17 cellular contexts compared by ENCODE assay signal in genomic region chr1:222769181-222769580, GRCh38. TPM values are rescaled to one million over a fixed set of nuclear protein-coding genes. Genes with fewer than 3 reads are reported as not detected.
DNase-seq lines count a peak whose midpoint lies in the region; ATAC-seq, FAIRE-seq and TF ChIP-seq lines count a peak whose summit lies in the region.
"Had no signal": no experiment of that assay in that cellular context is flagged by ENCODE, and none has a peak within 500 bp of the region (broad histone marks: within the 10 kb centered on the region; RNA-seq: fewer than 3 reads in every experiment).

No MANE protein-coding gene starts in this region.

- in situ Hi-C loops in K562 (cut with MboI), result no loop called here

- H3K27ac ChIP-seq in MM.1S (ENCODE audit: low read length), result no peak overlapping the region
- H3K27ac ChIP-seq in K562 (ENCODE audit: extremely low read depth, low read depth, low read length), result no peak overlapping the region
- H3K27ac ChIP-seq in temporal lobe (ENCODE audit: low read depth, low read length), result peak overlapping the region; percentile 7
- H3K27ac ChIP-seq: tibial artery had no signal

- H3K27me3 ChIP-seq in MM.1S (replicated peaks; ENCODE audit: insufficient read depth, low read length) (no peaks in the 10 kb centered on the region), K562 (ENCODE audit: control insufficient read depth in 2 of 2, insufficient read depth in 2 of 2, low read length in 2 of 2) (no peaks in the 10 kb centered on the region)
- H3K27me3 ChIP-seq: tibial artery had no signal

- H2AFZ ChIP-seq in MM.1S (ENCODE audit: low read length) (no peak overlapping the region), K562 (ENCODE audit: low read depth, low read length) (no peak overlapping the region)

- H3K27me3 Mint-ChIP-seq in activated T-cell treated with anti-CD3 and anti-CD28 coated beads, Interleukin-2, amount 50 U/mL, for 4 hours (ENCODE audit: low read depth), result peaks cover 15% of the 10 kb centered on the region

- H3K79me2 ChIP-seq in MM.1S (ENCODE audit: low read length) (no peaks in the 10 kb centered on the region), K562 (ENCODE audit: control insufficient read depth, insufficient read depth, low read length) (no peaks in the 10 kb centered on the region)

- no peaks in the 10 kb centered on the region for H3K9me1 ChIP-seq in K562 (ENCODE audit: control insufficient read depth, insufficient read depth, low read length)

- CTCF ChIA-PET in K562 (lab: Yijun Ruan, JAX; ENCODE audit: low intra/inter-chr PET ratio), result no interaction called here

- H3K36me3 Mint-ChIP-seq in activated T-cell treated with anti-CD3 and anti-CD28 coated beads, Interleukin-2, amount 50 U/mL, for 4 hours (ENCODE audit: insufficient read depth), result peaks cover 2% of the 10 kb centered on the region

- WGBS in K562 (ENCODE audit: insufficient coverage, low coverage, missing lambda C conversion rate), result 11% methylated on average over 1 of the region's 1 CpG

- H3K4me3 ChIP-seq in MM.1S (ENCODE audit: low read length) (no peak overlapping the region), K562 (no peak overlapping the region)
- H3K4me3 ChIP-seq: tibial artery had no signal

- peaks cover 12% of the 10 kb centered on the region; the same call in 1 of the 2 replicates for H3F3A ChIP-seq in MM.1S (ENCODE audit: insufficient read depth, low read length)

- H4K20me1 ChIP-seq in MM.1S (ENCODE audit: insufficient read depth, low read length) (no peaks in the 10 kb centered on the region), K562 (replicated peaks; ENCODE audit: control insufficient read depth, insufficient read depth, low read length) (no peaks in the 10 kb centered on the region)

- ATAC-seq in K562, result peak; percentile 36; the same call in 1 of the 3 replicates
- ATAC-seq in activated T-cell treated with anti-CD3 and anti-CD28 coated beads, Interleukin-2, amount 50 U/mL, for 4 hours, result no peak
- ATAC-seq: activated CD8-positive, alpha-beta T cell treated with anti-CD3 and anti-CD28 coated beads, Interleukin-2, amount 10 ng/mL, durations not matched to agents 7 days and 5 days; naive thymus-derived CD8-positive, alpha-beta T cell had no signal

- H3K9me2 ChIP-seq in MM.1S (replicated peaks; ENCODE audit: insufficient read depth, low read length), result no peaks in the 10 kb centered on the region

- no peak overlapping the region for H3K4me2 ChIP-seq in MM.1S (ENCODE audit: low read depth, low read length)
- no peak overlapping the region for H3K4me2 ChIP-seq in K562 (ENCODE audit: insufficient read depth, low read length)

- TF ChIP-seq POLR2A in K562 (conservative IDR thresholded peaks at IDR 0.05), result no peak

- H3K36me3 ChIP-seq in MM.1S (replicated peaks; ENCODE audit: insufficient read depth, low read length) (no peaks in the 10 kb centered on the region), K562 (ENCODE audit: control insufficient read depth, insufficient read depth, low read length) (no peaks in the 10 kb centered on the region)

- H3K4me1 ChIP-seq in MM.1S (ENCODE audit: low read length) (peaks cover 4% of the 10 kb centered on the region), K562 (replicated peaks in 1 of 2; ENCODE audit: control insufficient read depth in 2 of 2, insufficient read depth in 2 of 2, low read length in 2 of 2) (no peaks in the 10 kb centered on the region)
- H3K4me1 ChIP-seq: tibial artery had no signal

- POLR2A ChIA-PET in K562 (lab: Yijun Ruan, JAX), result no interaction called here

- intact Hi-C loops in K562 (cut with micrococcal nuclease), result loop anchor here (2.0 kb wide), 1 partner anchor 304 kb away; no protein-coding TSS in a partner anchor

- no peak for TF ChIP-seq EP300 in K562 (IDR thresholded peaks at IDR 0.05; ENCODE audit: low read length)

- TF ChIP-seq RAD21 in K562 (CRISPR knock-in tag; conservative IDR thresholded peaks at IDR 0.05 in 1 of 2, IDR thresholded peaks at IDR 0.05 in 1 of 2), result peak in 1 of 2 experiments; percentile 43; a peak in 1 of 4 replicates

- FAIRE-seq in K562 (lab: Jason Lieb, UNC), result peak; percentile 15
- FAIRE-seq in urothelium cell line (lab: Jason Lieb, UNC), result no peak
- FAIRE-seq: frontal cortex had no signal

- H3K4me1 Mint-ChIP-seq in activated T-cell treated with anti-CD3 and anti-CD28 coated beads, Interleukin-2, amount 50 U/mL, for 4 hours (ENCODE audit: low read depth), result peaks cover 11% of the 10 kb centered on the region

- DNase-seq in SIG-M5 treated with dmso at 0.1 percent for 504 hours (lab: John Stamatoyannopoulos, UW; ENCODE audit: unreplicated experiment), result peak; percentile 39
- no peak for DNase-seq in SIG-M5 (lab: John Stamatoyannopoulos, UW)
- DNase-seq in MM.1S, result no peak
- peak in 3 of 4 experiments; percentile 32 to 35 (median 33) for DNase-seq in K562 (ENCODE audit: extremely low read depth in 1 of 4, low spot score in 3 of 4)
- no peak for DNase-seq in NCI-H1105 treated with DMSO at 0.1 percent for 48 hours (lab: John Stamatoyannopoulos, UW)
- no peak for DNase-seq in activated T-cell treated with anti-CD3 and anti-CD28 coated beads, Interleukin-2, amount 50 U/mL, for 4 hours
- no peak for DNase-seq in urothelium cell line (ENCODE audit: low spot score)
- DNase-seq: activated CD8-positive, alpha-beta T cell treated with anti-CD3 and anti-CD28 coated beads, Interleukin-2, amount 10 ng/mL, durations not matched to agents 7 days and 5 days; activated naive CD8-positive, alpha-beta T cell treated with anti-CD3 and anti-CD28 coated beads for 36 hours; naive thymus-derived CD8-positive, alpha-beta T cell; NK-92 treated with Interleukin-12 subunit alpha and Interleukin-12 subunit beta, amount 100 ng/mL, for 24 hours; tibial artery had no signal

- BruUV-seq in K562 (replicated peaks; lab: Mats Ljungman, UMichigan), result no TSS peak

- no peak overlapping the region for H3K4me3 Mint-ChIP-seq in activated T-cell treated with anti-CD3 and anti-CD28 coated beads, Interleukin-2, amount 50 U/mL, for 4 hours
- H3K4me3 Mint-ChIP-seq: activated CD8-positive, alpha-beta T cell treated with anti-CD3 and anti-CD28 coated beads, Interleukin-2, amount 10 ng/mL, durations not matched to agents 7 days and 5 days; activated naive CD8-positive, alpha-beta T cell treated with anti-CD3 and anti-CD28 coated beads for 36 hours; dendritic cell treated with granulocyte-macrophage colony-stimulating factor and Interleukin-4, amounts not matched to agents 40 ng/mL and 50 ng/mL, for 4 days; naive thymus-derived CD8-positive, alpha-beta T cell had no signal

- H3K9me3 Mint-ChIP-seq in activated T-cell treated with anti-CD3 and anti-CD28 coated beads, Interleukin-2, amount 50 U/mL, for 4 hours, result peaks cover 14% of the 10 kb centered on the region

- TF ChIP-seq CTCF in MM.1S (IDR thresholded peaks at IDR 0.05; ENCODE audit: low read length) (peak; percentile 39), K562 (IDR thresholded peaks at IDR 0.05 in 2 of 3, conservative IDR thresholded peaks at IDR 0.05 in 1 of 3; ENCODE audit: insufficient read depth in 2 of 3, low read depth in 1 of 3, low read length in 3 of 3) (peak; percentile 37 to 47 (median 38); a peak in 5 of 6 replicates)

- H3K9me3 ChIP-seq in MM.1S (replicated peaks; ENCODE audit: insufficient read depth, low read length) (no peaks in the 10 kb centered on the region), K562 (replicated peaks; ENCODE audit: control insufficient read depth, insufficient read depth, low read depth, low read length) (no peaks in the 10 kb centered on the region)

- H3K9ac ChIP-seq in MM.1S (ENCODE audit: low read length) (no peak overlapping the region), K562 (ENCODE audit: insufficient read depth in 1 of 2, low read depth in 2 of 2, low read length in 2 of 2) (no peak overlapping the region)

RNA-seq across cellular contexts. Expression of gene FAM177B, which starts 32.2 kb away (rescaled TPM):
- not detected in 2 replicates for total RNA-seq in K562 (2011; cell fraction: chromatin; rRNA removed; ENCODE audit: low replicate concordance)
- not detected in 2 replicates for total RNA-seq in K562 (2011; cell fraction: nucleolus; rRNA removed)
- total RNA-seq in K562 (2011; cell fraction: nucleoplasm; rRNA removed), result not detected in 2 replicates
- total RNA-seq in K562 (2014; rRNA removed) (not detected in 2 replicates), K562 (2014; rRNA removed; fragmentation: Illumina TruSeq; extraction: Trizol) (not detected in 2 replicates), K562 (2015; rRNA removed; fragmentation: Illumina TruSeq; extraction: Trizol) (not detected in 2 replicates), K562 (2021) (not detected in 2 replicates), temporal lobe (not detected)
- polyA plus RNA-seq in K562 (2011; rRNA removed) (not detected in 2 replicates), K562 (2014; fragmentation: Illumina TruSeq; extraction: Trizol) (not detected in 2 replicates), K562 (2014; fragmentation: Nextera tagmentation; extraction: Ambion mirVana) (not detected), K562 (2014; rRNA removed) (not detected in 2 replicates)
- polyA plus RNA-seq in K562 (2011; cell fraction: cytosol; rRNA removed), result not detected in 2 replicates
- polyA plus RNA-seq in K562 (2011; cell fraction: nucleus; rRNA removed), result not detected in 2 replicates
- polyA plus RNA-seq in K562 (2012), result not detected in 2 replicates
- polyA minus RNA-seq in K562 (2011; rRNA and poly(A)+ RNA removed), result not detected in 2 replicates
- not detected in 2 replicates for polyA minus RNA-seq in K562 (2011; cell fraction: cytosol; rRNA and poly(A)+ RNA removed)
- not detected in 2 replicates for polyA minus RNA-seq in K562 (2011; cell fraction: nucleus; rRNA and poly(A)+ RNA removed)
- total RNA-seq in activated T-cell treated with anti-CD3 and anti-CD28 coated beads, Interleukin-2, amount 50 U/mL, for 4 hours, result not detected
- total RNA-seq: activated CD8-positive, alpha-beta T cell treated with anti-CD3 and anti-CD28 coated beads, Interleukin-2, amount 10 ng/mL, durations not matched to agents 7 days and 5 days; activated naive CD8-positive, alpha-beta T cell treated with anti-CD3 and anti-CD28 coated beads for 36 hours; Daoy; frontal cortex; T-helper 2 cell treated with Interferon-gamma antibody and Interleukin-4, amounts not matched to agents 100 ng/mL and 5 ng/mL, for 36 hours had no signal
- polyA plus RNA-seq: naive thymus-derived CD8-positive, alpha-beta T cell had no signal

RNA-seq across cellular contexts. Expression of gene DISP1, which starts 45.7 kb away (rescaled TPM):
- total RNA-seq in K562 (2011; cell fraction: chromatin; rRNA removed; ENCODE audit: low replicate concordance), result 0.65 TPM in 1 of 2 replicates, not detected in the other
- total RNA-seq in K562 (2011; cell fraction: nucleolus; rRNA removed), result not detected in 2 replicates
- total RNA-seq in K562 (2011; cell fraction: nucleoplasm; rRNA removed), result 0.29 and 0.76 TPM in 2 replicates
- total RNA-seq in K562 (2014; rRNA removed), result not detected in 2 replicates
- 0.04 TPM in 1 of 2 replicates, not detected in the other for total RNA-seq in K562 (2014; rRNA removed; fragmentation: Illumina TruSeq; extraction: Trizol)
- total RNA-seq in K562 (2015; rRNA removed; fragmentation: Illumina TruSeq; extraction: Trizol), result 0.11 TPM in 2 replicates
- 0.02 and 0.09 TPM in 2 replicates for total RNA-seq in K562 (2021)
- 0.03 TPM in 1 of 2 replicates, not detected in the other for polyA plus RNA-seq in K562 (2011; rRNA removed)
- 0.01 and 0.03 TPM in 2 replicates for polyA plus RNA-seq in K562 (2011; cell fraction: cytosol; rRNA removed)
- polyA plus RNA-seq in K562 (2011; cell fraction: nucleus; rRNA removed), result not detected in 2 replicates
- polyA plus RNA-seq in K562 (2012), result 0.03 and 0.18 TPM in 2 replicates
- polyA plus RNA-seq in K562 (2014; fragmentation: Illumina TruSeq; extraction: Trizol), result 0.04 and 0.06 TPM in 2 replicates
- under 1 TPM; 0.15 to 0.35 TPM for polyA plus RNA-seq in K562 (2014; fragmentation: Nextera tagmentation; extraction: Ambion mirVana)
- 0.03 TPM in 1 of 2 replicates, not detected in the other for polyA plus RNA-seq in K562 (2014; rRNA removed)
- polyA minus RNA-seq in K562 (2011; rRNA and poly(A)+ RNA removed), result 0.27 and 0.46 TPM in 2 replicates
- not detected in 2 replicates for polyA minus RNA-seq in K562 (2011; cell fraction: cytosol; rRNA and poly(A)+ RNA removed)
- under 0.01 and 0.11 TPM in 2 replicates for polyA minus RNA-seq in K562 (2011; cell fraction: nucleus; rRNA and poly(A)+ RNA removed)
- total RNA-seq in temporal lobe, result 7.1 TPM
- total RNA-seq in activated T-cell treated with anti-CD3 and anti-CD28 coated beads, Interleukin-2, amount 50 U/mL, for 4 hours, result 1 to 10 TPM; 1.0 to 1.9 (median 1.1) TPM

RNA-seq across cellular contexts. Expression of gene BROX, which starts 56.8 kb away (rescaled TPM):
- total RNA-seq in K562 (2011; cell fraction: chromatin; rRNA removed; ENCODE audit: low replicate concordance), result 10.8 and 23.6 TPM in 2 replicates
- total RNA-seq in K562 (2011; cell fraction: nucleolus; rRNA removed), result 7.0 and 8.4 TPM in 2 replicates
- 18.0 and 22.1 TPM in 2 replicates for total RNA-seq in K562 (2011; cell fraction: nucleoplasm; rRNA removed)
- 30.8 and 32.2 TPM in 2 replicates for total RNA-seq in K562 (2014; rRNA removed)
- total RNA-seq in K562 (2014; rRNA removed; fragmentation: Illumina TruSeq; extraction: Trizol), result 68.0 and 75.7 TPM in 2 replicates
- 45.0 and 51.3 TPM in 2 replicates for total RNA-seq in K562 (2015; rRNA removed; fragmentation: Illumina TruSeq; extraction: Trizol)
- total RNA-seq in K562 (2021), result 43.8 and 45.1 TPM in 2 replicates
- 6.8 and 9.4 TPM in 2 replicates for polyA plus RNA-seq in K562 (2011; rRNA removed)
- polyA plus RNA-seq in K562 (2011; cell fraction: cytosol; rRNA removed), result 2.3 and 5.6 TPM in 2 replicates
- 4.4 and 5.0 TPM in 2 replicates for polyA plus RNA-seq in K562 (2011; cell fraction: nucleus; rRNA removed)
- 28.7 and 30.7 TPM in 2 replicates for polyA plus RNA-seq in K562 (2012)
- polyA plus RNA-seq in K562 (2014; fragmentation: Illumina TruSeq; extraction: Trizol), result 21.3 and 23.7 TPM in 2 replicates
- polyA plus RNA-seq in K562 (2014; fragmentation: Nextera tagmentation; extraction: Ambion mirVana), result 100 to 1,000 TPM in 1 of 2 experiments, 10 to 100 TPM in 1; 86.3 to 153 TPM
- 16.6 and 16.8 TPM in 2 replicates for polyA plus RNA-seq in K562 (2014; rRNA removed)
- polyA minus RNA-seq in K562 (2011; rRNA and poly(A)+ RNA removed), result 16.6 and 20.0 TPM in 2 replicates
- 13.6 and 15.0 TPM in 2 replicates for polyA minus RNA-seq in K562 (2011; cell fraction: cytosol; rRNA and poly(A)+ RNA removed)
- polyA minus RNA-seq in K562 (2011; cell fraction: nucleus; rRNA and poly(A)+ RNA removed), result 6.1 and 9.3 TPM in 2 replicates
- 37.6 TPM for total RNA-seq in temporal lobe
- 10 to 100 TPM; 30.2 to 32.7 (median 30.4) TPM for total RNA-seq in activated T-cell treated with anti-CD3 and anti-CD28 coated beads, Interleukin-2, amount 50 U/mL, for 4 hours

RNA-seq across cellular contexts. Expression of gene AIDA, which starts 56.9 kb away (rescaled TPM):
- total RNA-seq in K562 (2011; cell fraction: chromatin; rRNA removed; ENCODE audit: low replicate concordance), result 11.7 and 26.3 TPM in 2 replicates
- 8.3 and 8.7 TPM in 2 replicates for total RNA-seq in K562 (2011; cell fraction: nucleolus; rRNA removed)
- total RNA-seq in K562 (2011; cell fraction: nucleoplasm; rRNA removed), result 17.7 and 27.3 TPM in 2 replicates
- total RNA-seq in K562 (2014; rRNA removed), result 20.2 and 24.4 TPM in 2 replicates
- 24.9 and 30.1 TPM in 2 replicates for total RNA-seq in K562 (2014; rRNA removed; fragmentation: Illumina TruSeq; extraction: Trizol)
- total RNA-seq in K562 (2015; rRNA removed; fragmentation: Illumina TruSeq; extraction: Trizol), result 19.9 and 21.8 TPM in 2 replicates
- 45.6 and 51.3 TPM in 2 replicates for total RNA-seq in K562 (2021)
- polyA plus RNA-seq in K562 (2011; rRNA removed), result 68.8 and 77.9 TPM in 2 replicates
- polyA plus RNA-seq in K562 (2011; cell fraction: cytosol; rRNA removed), result 19.6 and 34.7 TPM in 2 replicates
- polyA plus RNA-seq in K562 (2011; cell fraction: nucleus; rRNA removed), result 12.0 and 22.3 TPM in 2 replicates
- polyA plus RNA-seq in K562 (2012), result 39.3 and 48.1 TPM in 2 replicates
- polyA plus RNA-seq in K562 (2014; fragmentation: Illumina TruSeq; extraction: Trizol), result 45.6 and 58.9 TPM in 2 replicates
- polyA plus RNA-seq in K562 (2014; fragmentation: Nextera tagmentation; extraction: Ambion mirVana), result 10 to 100 TPM; 18.2 to 19.1 TPM
- polyA plus RNA-seq in K562 (2014; rRNA removed), result 36.4 and 36.8 TPM in 2 replicates
- 90.0 and 90.7 TPM in 2 replicates for polyA minus RNA-seq in K562 (2011; rRNA and poly(A)+ RNA removed)
- 38.3 and 54.9 TPM in 2 replicates for polyA minus RNA-seq in K562 (2011; cell fraction: cytosol; rRNA and poly(A)+ RNA removed)
- 12.4 and 21.2 TPM in 2 replicates for polyA minus RNA-seq in K562 (2011; cell fraction: nucleus; rRNA and poly(A)+ RNA removed)
- total RNA-seq in temporal lobe, result 38.6 TPM
- 10 to 100 TPM; 28.8 to 34.4 (median 30.1) TPM for total RNA-seq in activated T-cell treated with anti-CD3 and anti-CD28 coated beads, Interleukin-2, amount 50 U/mL, for 4 hours

Comparison
In these comparisons a context has a peak if more than half of its experiments do, and no peak if none do; other contexts are left out.
1. DNase-seq: peak in SIG-M5 treated with dmso at 0.1 percent for 504 hours (single experiment) and K562 (3 of 4); none in SIG-M5 (single experiment), MM.1S (single experiment), NCI-H1105 treated with DMSO at 0.1 percent for 48 hours (single experiment), activated T-cell treated with anti-CD3 and anti-CD28 coated beads, Interleukin-2, amount 50 U/mL, for 4 hours (single experiment) and urothelium cell line (single experiment).